ENCODE assay signal across 2 cellular contexts in genomic region chr11:128968916-128969315, GRCh38.
TF ChIP-seq lines count a peak whose summit lies in the region.

No MANE protein-coding gene starts in this region.

TF ChIP-seq in HCT116, 20 proteins besides CTCF, POLR2A, EP300 and RAD21:
- no peak for TF ChIP-seq YY1 (IDR thresholded peaks at IDR 0.05; ENCODE audit: extremely low read depth, insufficient replicate concordance, low read depth, low read length)
- no peak for TF ChIP-seq CEBPB (IDR thresholded peaks at IDR 0.05; ENCODE audit: low read depth)
- no peak for TF ChIP-seq CBX3 (IDR thresholded peaks at IDR 0.05; ENCODE audit: low read depth)
- no peak for TF ChIP-seq ATF3 (IDR thresholded peaks at IDR 0.05)
- no peak for TF ChIP-seq EGR1 (IDR thresholded peaks at IDR 0.05; ENCODE audit: low read depth)
- TF ChIP-seq JUND (IDR thresholded peaks at IDR 0.05): no peak
- no peak for TF ChIP-seq EZH2 (IDR thresholded peaks at IDR 0.05)
- TF ChIP-seq ZNF274 (IDR thresholded peaks at IDR 0.05; ENCODE audit: low read depth, low read length): no peak
- no peak for TF ChIP-seq SIN3A (IDR thresholded peaks at IDR 0.05; ENCODE audit: low read depth)
- no peak for TF ChIP-seq SP1 (IDR thresholded peaks at IDR 0.05; ENCODE audit: low read depth)
- TF ChIP-seq SRF (IDR thresholded peaks at IDR 0.05; ENCODE audit: low read depth): no peak

TF ChIP-seq in K562, 482 proteins besides CTCF, POLR2A, EP300 and RAD21:
- TF ChIP-seq L3MBTL2 (IDR thresholded peaks at IDR 0.05) (no peak), ZNF354B (CRISPR knock-in tag; IDR thresholded peaks at IDR 0.05) (no peak), CCAR2 (IDR thresholded peaks at IDR 0.05; ENCODE audit: low read depth, low read length) (no peak), ZBED1 (IDR thresholded peaks at IDR 0.05) (no peak), CREM (IDR thresholded peaks at IDR 0.05; ENCODE audit: low read depth) (no peak), ZKSCAN3 (CRISPR knock-in tag; IDR thresholded peaks at IDR 0.05) (no peak), TRIM28 (IDR thresholded peaks at IDR 0.05) (no peak), SMARCA4 (IDR thresholded peaks at IDR 0.05) (no peak), ZSCAN32 (CRISPR knock-in tag; IDR thresholded peaks at IDR 0.05) (no peak), GTF2E2 (tag; IDR thresholded peaks at IDR 0.05) (no peak), SRSF3 (IDR thresholded peaks at IDR 0.05; ENCODE audit: insufficient read depth, low read length) (no peak), ELK1 (CRISPR knock-in tag; IDR thresholded peaks at IDR 0.05) (no peak), SAP30 (IDR thresholded peaks at IDR 0.05; ENCODE audit: borderline replicate concordance, insufficient read depth, low read depth, low read length, poor library complexity, severe bottlenecking) (no peak), SIN3A (IDR thresholded peaks at IDR 0.05; ENCODE audit: borderline replicate concordance in 2 of 2, control insufficient read depth in 1 of 2, low read depth in 2 of 2, low read length in 2 of 2) (no peak), MTF1 (CRISPR knock-in tag; IDR thresholded peaks at IDR 0.05; ENCODE audit: borderline replicate concordance) (no peak)
